ENCODE assay signal across 9 cellular contexts in genomic region chr7:55019329-55019690, GRCh38. TPM values are rescaled to one million over a fixed set of nuclear protein-coding genes. Genes with fewer than 3 reads are reported as not detected.
DNase-seq lines count a peak whose midpoint lies in the region; ATAC-seq and TF ChIP-seq lines count a peak whose summit lies in the region.
"Had no signal": no experiment of that assay in that cellular context is flagged by ENCODE, and none has a peak within 500 bp of the region (broad histone marks: within the 10 kb centered on the region; RNA-seq: fewer than 3 reads in every experiment).

No MANE protein-coding gene starts in this region.

- in situ Hi-C loops in transverse colon (cut with MboI; ENCODE audit: low pct_ligation_motif_present in 1 of 4, low pct_unique_long_range_greater_than_20kb in 1 of 4, low sequenced_read_pairs in 3 of 4), result loop anchor here in 3 of 4 donors (25.0 kb wide), 2 partner anchors 232 to 1018 kb away; no protein-coding TSS in a partner anchor

- intact Hi-C loops in transverse colon (cut with DNase I; ENCODE audit: low total_unique reads), result no loop called here

- ATAC-seq in HG02642 (IDR thresholded peaks at IDR 0.05; ENCODE audit: poor library complexity, unreplicated experiment) (no peak), GM18505 (IDR thresholded peaks at IDR 0.05; ENCODE audit: unreplicated experiment) (no peak)

- TF ChIP-seq POLR2A in transverse colon (IDR thresholded peaks at IDR 0.05) (peak; percentile 60), GM18505 (IDR thresholded peaks at IDR 0.05; ENCODE audit: borderline replicate concordance, extremely low read depth, insufficient read depth, insufficient read length) (no peak)

- H3K27me3 ChIP-seq in liver (ENCODE audit: control insufficient read depth in 4 of 4, insufficient read depth in 4 of 4, low read length in 3 of 4) (no peaks in the 10 kb centered on the region), transverse colon (peaks cover 8% of the 10 kb centered on the region)
- H3K27me3 ChIP-seq: BLaER1 had no signal

- peak in 1 of 2 donors; percentile 9 for TF ChIP-seq RAD21 in liver (IDR thresholded peaks at IDR 0.05)

- H3K4me1 ChIP-seq in liver (ENCODE audit: control insufficient read depth in 4 of 4, insufficient read depth in 4 of 4, low read length in 3 of 4), result peaks cover 0 to 38% (median 19%) of the 10 kb centered on the region in 4 donors
- peaks cover 0 to 16% (median 7%) of the 10 kb centered on the region in 4 donors for H3K4me1 ChIP-seq in transverse colon
- H3K4me1 ChIP-seq: BLaER1 had no signal

- TF ChIP-seq CTCF in choroid plexus epithelial cell (conservative IDR thresholded peaks at IDR 0.05; ENCODE audit: low read depth, low read length), result no peak
- TF ChIP-seq CTCF in liver (IDR thresholded peaks at IDR 0.05; ENCODE audit: low read depth, low read length, missing input control), result no peak
- TF ChIP-seq CTCF in transverse colon (IDR thresholded peaks at IDR 0.05), result no peak

- peak; percentile 18 for DNase-seq in DMS79 treated with DMSO at 0.1 percent for 48 hours (lab: John Stamatoyannopoulos, UW)
- no peak for DNase-seq in DMS79 (lab: John Stamatoyannopoulos, UW)
- DNase-seq in choroid plexus epithelial cell (ENCODE audit: low read depth), result no peak
- DNase-seq in transverse colon, result peak; percentile 74
- no peak for DNase-seq in GM19240 (ENCODE audit: insufficient read length, low spot score)

- under 1% methylated on average over 52 of the region's 52 CpGs for WGBS in liver
- 12% methylated on average over 41 of the region's 52 CpGs; no CpG with 5 or more reads in 1 of the 2 donors for WGBS in transverse colon (ENCODE audit: low coverage in 1 of 2), 2 donors

- H3K9me3 ChIP-seq in liver (ENCODE audit: control insufficient read depth in 4 of 4, low read length in 3 of 4) (no peaks in the 10 kb centered on the region), transverse colon (no peaks in the 10 kb centered on the region)

- H3K4me3 ChIP-seq in choroid plexus epithelial cell (ENCODE audit: low read depth, low read length) (peak overlapping the region; percentile 85), liver (ENCODE audit: low read depth in 1 of 3, low read length in 3 of 3) (peak overlapping the region; percentile 60 to 90 (median 81)), transverse colon (peak overlapping the region; percentile 84 to 90 (median 88))
- H3K4me3 ChIP-seq: BLaER1 had no signal

- peak; percentile 93 for TF ChIP-seq EP300 in transverse colon (IDR thresholded peaks at IDR 0.05; ENCODE audit: low read depth)

- H3K27ac ChIP-seq in liver (ENCODE audit: low read depth in 1 of 2, low read length in 2 of 2) (peak overlapping the region; percentile 93 to 97), transverse colon (peak overlapping the region; percentile 96 to 97 (median 96))
- H3K27ac ChIP-seq: BLaER1 had no signal

- H3K9ac ChIP-seq in liver (ENCODE audit: low read depth in 1 of 2, low read length in 2 of 2), result peak overlapping the region in 1 of 2 donors; percentile 75
- H3K9ac ChIP-seq: BLaER1 had no signal

- H3K36me3 ChIP-seq in liver (ENCODE audit: control insufficient read depth in 4 of 4, insufficient read depth in 3 of 4, low read depth in 1 of 4, low read length in 3 of 4) (no peaks in the 10 kb centered on the region), transverse colon (no peaks in the 10 kb centered on the region)
- H3K36me3 ChIP-seq: BLaER1 had no signal

TF ChIP-seq in liver, 16 proteins besides CTCF, POLR2A, EP300 and RAD21:
- no peak for TF ChIP-seq JUND (IDR thresholded peaks at IDR 0.05)
- no peak for TF ChIP-seq SP1 (IDR thresholded peaks at IDR 0.05)
- TF ChIP-seq GABPA (IDR thresholded peaks at IDR 0.05 in 1 of 2, conservative IDR thresholded peaks at IDR 0.05 in 1 of 2), result no peak
- no peak for TF ChIP-seq RXRA (IDR thresholded peaks at IDR 0.05)
- no peak for TF ChIP-seq MAX (IDR thresholded peaks at IDR 0.05)
- no peak for TF ChIP-seq ZBTB33 (IDR thresholded peaks at IDR 0.05)
- no peak for TF ChIP-seq HNF4A (conservative IDR thresholded peaks at IDR 0.05)
- TF ChIP-seq ATF3 (IDR thresholded peaks at IDR 0.05), result no peak
- no peak for TF ChIP-seq REST (IDR thresholded peaks at IDR 0.05)
- TF ChIP-seq FOXA2 (IDR thresholded peaks at IDR 0.05), result no peak
- no peak for TF ChIP-seq HNF4G (IDR thresholded peaks at IDR 0.05)
- no peak for TF ChIP-seq EGR1 (IDR thresholded peaks at IDR 0.05; ENCODE audit: low read depth in 2 of 2)
- no peak for TF ChIP-seq NR2F2 (IDR thresholded peaks at IDR 0.05)
- TF ChIP-seq FOXA1 (IDR thresholded peaks at IDR 0.05), result no peak
- TF ChIP-seq YY1 (IDR thresholded peaks at IDR 0.05), result no peak
TF ChIP-seq in liver: peak in this region for 0.

RNA-seq across cellular contexts. Expression of gene EGFR, which starts 0.5 kb away (rescaled TPM):
- 10 to 100 TPM; 31.8 to 37.0 TPM for total RNA-seq in liver
- 10 to 100 TPM; 22.6 to 23.6 TPM for polyA plus RNA-seq in liver
- 10 to 100 TPM; 40.0 to 85.7 (median 72.9) TPM for total RNA-seq in transverse colon

Comparison
In these comparisons a context has a peak if more than half of its experiments do, and no peak if none do; other contexts are left out.
1. DNase-seq: peak in DMS79 treated with DMSO at 0.1 percent for 48 hours (single experiment) and transverse colon (single experiment); none in DMS79 (single experiment), choroid plexus epithelial cell (single experiment) and GM19240 (single experiment).
2. Peak in every context shown above with its lines, with median percentiles within 50 percentile points of each other: H3K4me3 ChIP-seq.